8 cellular contexts compared by ENCODE assay signal in genomic region chr5:132459031-132459982, GRCh38. TPM values are rescaled to one million over a fixed set of nuclear protein-coding genes. Genes with fewer than 3 reads are reported as not detected.
DNase-seq lines count a peak whose midpoint lies in the region; ATAC-seq and TF ChIP-seq lines count a peak whose summit lies in the region.

No MANE protein-coding gene starts in this region.

- H3K27me3 Mint-ChIP-seq in naive thymus-derived CD4-positive, alpha-beta T cell = no peaks in the 10 kb centered on the region
- H3K27me3 Mint-ChIP-seq in nephron progenitor cell (ENCODE audit: low read depth, poor library complexity) = peaks cover 12% of the 10 kb centered on the region

- intact Hi-C loops in naive thymus-derived CD4-positive, alpha-beta T cell (cut with micrococcal nuclease) = no loop called here
- intact Hi-C loops in dorsolateral prefrontal cortex (cut with DNase I) = no loop called here

- H3K4me3 ChIP-seq in astrocyte of the cerebellum (ENCODE audit: low read depth, low read length) = no peak overlapping the region
- peak overlapping the region; percentile 8 for H3K4me3 ChIP-seq in naive thymus-derived CD4-positive, alpha-beta T cell (ENCODE audit: low read length)
- H3K4me3 ChIP-seq in dorsolateral prefrontal cortex = no peak overlapping the region

- H3K4me1 Mint-ChIP-seq in naive thymus-derived CD4-positive, alpha-beta T cell = peaks cover 76 to 97% (median 93%) of the 10 kb centered on the region in 7 donors
- peaks cover 42% of the 10 kb centered on the region for H3K4me1 Mint-ChIP-seq in nephron progenitor cell

- peaks cover 0 to 6% (median 0%) of the 10 kb centered on the region in 3 experiments for H3K36me3 ChIP-seq in naive thymus-derived CD4-positive, alpha-beta T cell (ENCODE audit: control insufficient read depth in 2 of 3, insufficient read depth in 3 of 3, low read length in 3 of 3)

- H3K4me3 Mint-ChIP-seq in naive thymus-derived CD4-positive, alpha-beta T cell = peak overlapping the region in 8 of 10 donors; percentile 24 to 85 (median 72)
- no peak overlapping the region for H3K4me3 Mint-ChIP-seq in nephron progenitor cell

- POLR2A ChIA-PET in naive thymus-derived CD4-positive, alpha-beta T cell (lab: Charles Lee) = interaction anchor here (0.8 to 8.5 kb wide), 12 partner anchors 8 to 52 kb away, joined by 5 to 226 read pairs (median 24); partner anchors contain the start of gene IRF1

- no peak for ATAC-seq in naive thymus-derived CD4-positive, alpha-beta T cell
- no peak for ATAC-seq in GM21528 (IDR thresholded peaks at IDR 0.05; ENCODE audit: low FRiP score, unreplicated experiment)
- ATAC-seq in HG02642 (IDR thresholded peaks at IDR 0.05; ENCODE audit: poor library complexity, unreplicated experiment) = no peak

- no peaks in the 10 kb centered on the region for H3K27me3 ChIP-seq in naive thymus-derived CD4-positive, alpha-beta T cell (ENCODE audit: control insufficient read depth in 2 of 2, insufficient read depth in 2 of 2, low read length in 2 of 2)
- H3K27me3 ChIP-seq in dorsolateral prefrontal cortex = no peaks in the 10 kb centered on the region

- H3K4me1 ChIP-seq in naive thymus-derived CD4-positive, alpha-beta T cell (ENCODE audit: control insufficient read depth in 2 of 2, insufficient read depth in 2 of 2, low read length in 2 of 2) = peaks cover 79 to 97% of the 10 kb centered on the region in 2 donors

- H3K27ac ChIP-seq in naive thymus-derived CD4-positive, alpha-beta T cell (ENCODE audit: low read depth, low read length) = peak overlapping the region; percentile 30
- peak overlapping the region in 1 of 59 donors; percentile 28 for H3K27ac ChIP-seq in dorsolateral prefrontal cortex

- H3K9me3 Mint-ChIP-seq in naive thymus-derived CD4-positive, alpha-beta T cell = peaks cover 0 to 3% (median 0%) of the 10 kb centered on the region in 11 donors
- no peaks in the 10 kb centered on the region for H3K9me3 Mint-ChIP-seq in nephron progenitor cell

- DNase-seq in EH (ENCODE audit: low read depth) = peak; percentile 88
- DNase-seq in Kasumi-1 (lab: John Stamatoyannopoulos, UW) = peak; percentile 27 to 35
- peak; percentile 91 for DNase-seq in astrocyte of the cerebellum (ENCODE audit: low read depth)
- no peak for DNase-seq in naive thymus-derived CD4-positive, alpha-beta T cell
- no peak for DNase-seq in dorsolateral prefrontal cortex
- DNase-seq in nephron progenitor cell = no peak

- H3K36me3 Mint-ChIP-seq in naive thymus-derived CD4-positive, alpha-beta T cell = peaks cover 5 to 55% (median 20%) of the 10 kb centered on the region in 5 donors
- no peaks in the 10 kb centered on the region for H3K36me3 Mint-ChIP-seq in nephron progenitor cell (ENCODE audit: low read depth)

- CTCF ChIA-PET in naive thymus-derived CD4-positive, alpha-beta T cell (lab: Charles Lee) = interaction anchor here (0.7 to 6.0 kb wide), 13 partner anchors 13 to 73 kb away, joined by 3 to 30 read pairs (median 4); partner anchors contain the start of gene IRF1

- no peak for TF ChIP-seq CTCF in astrocyte of the cerebellum (IDR thresholded peaks at IDR 0.05; ENCODE audit: low read depth, low read length, missing control alignments)
- no peak for TF ChIP-seq CTCF in dorsolateral prefrontal cortex (IDR thresholded peaks at IDR 0.05 in 54 of 56, conservative IDR thresholded peaks at IDR 0.05 in 2 of 56; ENCODE audit: low read depth in 1 of 56, partially characterized antibody in 56 of 56)
- no peak for TF ChIP-seq CTCF in nephron progenitor cell (IDR thresholded peaks at IDR 0.05)

- peak overlapping the region; percentile 79 to 100 (median 97) for H3K27ac Mint-ChIP-seq in naive thymus-derived CD4-positive, alpha-beta T cell
- H3K27ac Mint-ChIP-seq in nephron progenitor cell = no peak overlapping the region

- H3K9me3 ChIP-seq in naive thymus-derived CD4-positive, alpha-beta T cell (ENCODE audit: control insufficient read depth in 2 of 3, low read length in 3 of 3) = no peaks in the 10 kb centered on the region

- in situ Hi-C loops in astrocyte of the cerebellum (cut with HindIII; ENCODE audit: low sequenced_read_pairs) = no loop called here

RNA-seq across cellular contexts. Expression of gene IRF1, which starts 31.3 kb away (rescaled TPM):
- 100 to 1,000 TPM; 118 to 632 (median 549) TPM for total RNA-seq in naive thymus-derived CD4-positive, alpha-beta T cell
- polyA plus RNA-seq in naive thymus-derived CD4-positive, alpha-beta T cell = 100 to 1,000 TPM; 148 to 174 TPM
- total RNA-seq in dorsolateral prefrontal cortex = 10 to 100 TPM in 39 of 120 experiments, 1 to 10 TPM in 81; 2.5 to 38.3 (median 8.3) TPM

Comparison
In these comparisons a context has a peak if more than half of its experiments do, and no peak if none do; other contexts are left out.
1. DNase-seq: peak in EH (single experiment), Kasumi-1 (2 of 2) and astrocyte of the cerebellum (single experiment); none in naive thymus-derived CD4-positive, alpha-beta T cell (0 of 9), dorsolateral prefrontal cortex (0 of 10) and nephron progenitor cell (single experiment).